In genomic region chr4:128354205-128354821, GRCh38 we compare ENCODE assay signal across 1 cellular context.
A peak's percentile ranks its signal among the peaks of the same experiment; 100 is the strongest.
TF ChIP-seq lines count a peak whose summit lies in the region.

No MANE protein-coding gene starts in this region.

TF ChIP-seq in IMR-90, 13 proteins besides CTCF, POLR2A, EP300 and RAD21 (continued from another document):
- TF ChIP-seq, protein P1, sequence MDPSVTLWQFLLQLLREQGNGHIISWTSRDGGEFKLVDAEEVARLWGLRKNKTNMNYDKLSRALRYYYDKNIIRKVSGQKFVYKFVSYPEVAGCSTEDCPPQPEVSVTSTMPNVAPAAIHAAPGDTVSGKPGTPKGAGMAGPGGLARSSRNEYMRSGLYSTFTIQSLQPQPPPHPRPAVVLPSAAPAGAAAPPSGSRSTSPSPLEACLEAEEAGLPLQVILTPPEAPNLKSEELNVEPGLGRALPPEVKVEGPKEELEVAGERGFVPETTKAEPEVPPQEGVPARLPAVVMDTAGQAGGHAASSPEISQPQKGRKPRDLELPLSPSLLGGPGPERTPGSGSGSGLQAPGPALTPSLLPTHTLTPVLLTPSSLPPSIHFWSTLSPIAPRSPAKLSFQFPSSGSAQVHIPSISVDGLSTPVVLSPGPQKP (IDR thresholded peaks at IDR 0.05; ENCODE audit: borderline replicate concordance, low read depth, low read length), result no peak
- TF ChIP-seq BHLHE40 (IDR thresholded peaks at IDR 0.05; ENCODE audit: low read depth, low read length), result peak; percentile 65
- peak; percentile 47; the same call in 1 of the 2 replicates for TF ChIP-seq FOS (IDR thresholded peaks at IDR 0.05; ENCODE audit: low read depth, low read length)
